ENCODE assay signal across 23 cellular contexts in the genomic region with DNA sequence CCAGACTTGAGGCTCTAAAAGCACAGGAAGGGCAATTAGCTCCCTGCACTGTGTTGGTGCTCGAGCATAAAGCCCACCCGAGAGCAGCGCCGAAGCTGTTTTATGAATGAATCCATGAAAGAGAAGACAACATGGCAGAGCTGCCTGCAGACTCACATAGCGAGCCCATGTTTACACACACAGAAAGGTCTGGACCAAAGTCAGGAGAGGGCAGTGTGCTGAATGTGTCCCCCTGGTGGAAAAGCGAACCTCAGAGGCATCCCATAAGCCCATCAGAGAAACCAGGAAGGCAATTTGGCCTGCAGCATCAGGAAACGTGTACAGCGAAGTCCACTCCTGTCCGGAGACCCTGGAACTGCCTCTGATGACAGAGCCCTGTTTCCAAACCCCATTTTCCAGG. TPM values are rescaled to one million over a fixed set of nuclear protein-coding genes. Genes with fewer than 3 reads are reported as not detected.
A peak's percentile ranks its signal among the peaks of the same experiment; 100 is the strongest.
DNase-seq lines count a peak whose midpoint lies in the region; ATAC-seq and TF ChIP-seq lines count a peak whose summit lies in the region.
"Had no signal": no experiment of that assay in that cellular context is flagged by ENCODE, and none has a peak within 500 bp of the region (broad histone marks: within the 10 kb centered on the region; RNA-seq: fewer than 3 reads in every experiment).

No MANE protein-coding gene starts in this region.

- H3K79me2 ChIP-seq in H9 (ENCODE audit: insufficient read depth, low read length), result no peaks in the 10 kb centered on the region

- no peak overlapping the region for H3K4ac ChIP-seq in H9 (ENCODE audit: low read depth, low read length)

- no peak overlapping the region for H4K91ac ChIP-seq in H9 (ENCODE audit: insufficient read length, low read depth, low read length)

- H3K27me3 ChIP-seq in A673 (replicated peaks; ENCODE audit: insufficient read depth, low read depth, low read length, poor library complexity) (no peaks in the 10 kb centered on the region), H9 (ENCODE audit: insufficient read depth, low read length) (no peaks in the 10 kb centered on the region)
- H3K27me3 ChIP-seq: heart right ventricle had no signal

- H4K20me1 ChIP-seq in H9 (ENCODE audit: control insufficient read depth, insufficient read depth, insufficient read length), result no peaks in the 10 kb centered on the region

- no peaks in the 10 kb centered on the region for H3K9me3 ChIP-seq in A673 (ENCODE audit: low read depth, low read length, poor library complexity, severe bottlenecking)
- no peaks in the 10 kb centered on the region for H3K9me3 ChIP-seq in H9 (ENCODE audit: control insufficient read depth, low read depth, low read length)
- H3K9me3 ChIP-seq: heart right ventricle had no signal

- H3K9me3 Mint-ChIP-seq in H9 (no peaks in the 10 kb centered on the region), WTC11 (no peaks in the 10 kb centered on the region), mesothelial cell of epicardium (no peaks in the 10 kb centered on the region)
- H3K9me3 Mint-ChIP-seq: nephron progenitor cell had no signal

- no peak overlapping the region for H3K56ac ChIP-seq in H9 (ENCODE audit: insufficient read length, low read depth, low read length)

- no peaks in the 10 kb centered on the region for H3K36me3 ChIP-seq in A673 (ENCODE audit: insufficient read depth, low read length, poor library complexity, severe bottlenecking)
- H3K36me3 ChIP-seq: heart right ventricle had no signal

- no peaks in the 10 kb centered on the region for H3K36me3 Mint-ChIP-seq in H9 (ENCODE audit: insufficient read depth in 1 of 3, low read depth in 3 of 3)
- H3K36me3 Mint-ChIP-seq in WTC11, result no peaks in the 10 kb centered on the region
- H3K36me3 Mint-ChIP-seq in mesothelial cell of epicardium, result no peaks in the 10 kb centered on the region

- H4K8ac ChIP-seq in H9 (replicated peaks; ENCODE audit: insufficient read length, low read depth, low read length), result no peak overlapping the region

- no peak overlapping the region for H3K18ac ChIP-seq in H9 (ENCODE audit: insufficient read length, low read depth, low read length)

- H3K27ac ChIP-seq in A673 (ENCODE audit: low read depth, low read length, poor library complexity, severe bottlenecking) (no peak overlapping the region), H9 (ENCODE audit: insufficient read length, low read depth, low read length) (no peak overlapping the region)

- H3K4me2 ChIP-seq in H9 (ENCODE audit: insufficient read depth, insufficient read length, low read length), result no peak overlapping the region

- no peak overlapping the region for H3K4me3 ChIP-seq in A673 (ENCODE audit: low read depth, low read length, poor library complexity, severe bottlenecking)
- H3K4me3 ChIP-seq in fibroblast of the aortic adventitia (ENCODE audit: low read depth, low read length), result no peak overlapping the region
- H3K4me3 ChIP-seq: heart right ventricle had no signal

- no peak overlapping the region for H2AFZ ChIP-seq in H9 (ENCODE audit: low read length)

- H3K27ac Mint-ChIP-seq in H9 (peak overlapping the region in 1 of 3 experiments; percentile 64; a peak in 1 of 7 replicates), WTC11 (no peak overlapping the region), mesothelial cell of epicardium (no peak overlapping the region)

- no peak overlapping the region for H3K23ac ChIP-seq in H9 (ENCODE audit: insufficient read length, low read depth, low read length)

- intact Hi-C loops in A673 (cut with micrococcal nuclease; ENCODE audit: unreplicated experiment), result no loop called here

- no peaks in the 10 kb centered on the region for H3K79me1 ChIP-seq in H9 (ENCODE audit: insufficient read depth, low read depth, low read length, poor library complexity, severe bottlenecking)

- H3K14ac ChIP-seq in H9 (ENCODE audit: insufficient read depth, low read length), result no peak overlapping the region

- POLR2A ChIA-PET in A673 (lab: Charles Lee; ENCODE audit: low non-redundant PET), result no interaction called here
- POLR2A ChIA-PET in WTC11 (lab: Charles Lee), result no interaction called here

- no CpG with 5 or more reads among the region's 9 CpGs for WGBS in H9 (ENCODE audit: extremely low coverage, insufficient read length, low lambda C conversion rate)

- DNase-seq in A673 (ENCODE audit: low spot score) (no peak), H9 (no peak), WTC11 (ENCODE audit: low spot score) (no peak), fibroblast of the aortic adventitia (ENCODE audit: low read depth) (no peak), mesothelial cell of epicardium (ENCODE audit: low spot score in 2 of 2, unreplicated experiment in 2 of 2) (no peak), NCI-H748 (lab: John Stamatoyannopoulos, UW; ENCODE audit: unreplicated experiment) (no peak), GM10266 (ENCODE audit: extremely low spot score) (no peak), NCI-H1436 treated with DMSO at 0.1 percent for 48 hours (lab: John Stamatoyannopoulos, UW) (no peak)
- DNase-seq: activated CD4-positive, CD25-positive, alpha-beta regulatory T cell; activated gamma-delta T cell; heart right ventricle; islet precursor cell; mesenchymal stem cell; NCI-H1092; NCI-H2171; nephron progenitor cell; NK-92 treated with Interleukin-12 subunit alpha and Interleukin-12 subunit beta, amount 100 ng/mL, for 24 hours; stimulated activated CD4-positive, alpha-beta T cell treated with anti-CD3 and anti-CD28 coated beads, Interleukin-2, amount 100 ng/mL, for 24 hours; substantia nigra; T-helper 2 cell had no signal

- ATAC-seq in WTC11, result peak; percentile 45
- ATAC-seq: heart right ventricle, Right ventricle myocardium inferior had no signal

- CTCF ChIA-PET in A673 (lab: Charles Lee), result no interaction called here
- CTCF ChIA-PET in WTC11 (lab: Charles Lee), result interaction anchor here (1.0 to 14.0 kb wide), 5 partner anchors 7 to 241 kb away, joined by 3 to 134 read pairs (median 4); no protein-coding TSS in a partner anchor

- no peak overlapping the region for H2BK15ac ChIP-seq in H9 (ENCODE audit: low read depth, low read length)

- H3K4me1 ChIP-seq in A673 (ENCODE audit: insufficient read depth, low read length, poor library complexity, severe bottlenecking) (no peaks in the 10 kb centered on the region), H9 (ENCODE audit: insufficient read depth, low read length) (peaks cover 6% of the 10 kb centered on the region; the same call in 1 of the 2 replicates)

- H3K4me1 Mint-ChIP-seq in H9 (peaks cover 12 to 24% of the 10 kb centered on the region in 2 experiments), WTC11 (peaks cover 17% of the 10 kb centered on the region), mesothelial cell of epicardium (no peaks in the 10 kb centered on the region)

- no peak overlapping the region for H2BK5ac ChIP-seq in H9 (ENCODE audit: insufficient read length, low read length)

- H3K27me3 Mint-ChIP-seq in H9 (ENCODE audit: low read depth) (peaks cover 3% of the 10 kb centered on the region; the same call in 1 of the 2 replicates), WTC11 (ENCODE audit: low read depth) (no peaks in the 10 kb centered on the region; the same call in 1 of the 2 replicates), mesothelial cell of epicardium (ENCODE audit: low read depth) (no peaks in the 10 kb centered on the region)

- H3K4me3 Mint-ChIP-seq in H9 (no peak overlapping the region), WTC11 (no peak overlapping the region), mesothelial cell of epicardium (no peak overlapping the region)
- H3K4me3 Mint-ChIP-seq: nephron progenitor cell had no signal

- no peaks in the 10 kb centered on the region for H3K23me2 ChIP-seq in H9 (ENCODE audit: insufficient read length, low read depth, low read length, poor library complexity, severe bottlenecking)

- H2BK12ac ChIP-seq in H9 (ENCODE audit: insufficient read length, low read depth, low read length), result no peak overlapping the region

- H2BK20ac ChIP-seq in H9 (ENCODE audit: low read depth, low read length, poor library complexity, severe bottlenecking), result no peak overlapping the region

- no peak overlapping the region for H2AK5ac ChIP-seq in H9 (ENCODE audit: insufficient read length, low read length)

- TF ChIP-seq CTCF in A673 (conservative IDR thresholded peaks at IDR 0.05; ENCODE audit: low read depth, low read length), result 0 out of 2 replicates have a peak, but pooled peaks have one; percentile 19
- peak; percentile 46; the same call in 2 of the 3 replicates for TF ChIP-seq CTCF in H9 (conservative IDR thresholded peaks at IDR 0.05)
- TF ChIP-seq CTCF in WTC11 (IDR thresholded peaks at IDR 0.05), result no peak
- TF ChIP-seq CTCF in fibroblast of the aortic adventitia (IDR thresholded peaks at IDR 0.05; ENCODE audit: insufficient read depth, low read length), result peak; percentile 29
- no peak for TF ChIP-seq CTCF in mesothelial cell of epicardium (IDR thresholded peaks at IDR 0.05; ENCODE audit: unreplicated experiment)
- no peak for TF ChIP-seq CTCF in GM10266 (IDR thresholded peaks at IDR 0.05; ENCODE audit: control insufficient read depth, insufficient read depth, low read depth, missing control alignments)

- no peak overlapping the region for H3K9ac ChIP-seq in H9 (ENCODE audit: extremely low read depth, insufficient read length, low read length)

- no peak overlapping the region for H2BK120ac ChIP-seq in H9 (ENCODE audit: low read depth, low read length, poor library complexity, severe bottlenecking)

- no TSS peak for BruUV-seq in A673 (replicated peaks; lab: Mats Ljungman, UMichigan)

- H3T11ph ChIP-seq in H9 (ENCODE audit: low read length), result no peak overlapping the region

- H4K5ac ChIP-seq in H9 (ENCODE audit: insufficient read length, low read depth, low read length), result no peak overlapping the region

TF ChIP-seq in WTC11, 78 proteins besides CTCF, POLR2A, EP300 and RAD21:
- TF ChIP-seq, protein P1, sequence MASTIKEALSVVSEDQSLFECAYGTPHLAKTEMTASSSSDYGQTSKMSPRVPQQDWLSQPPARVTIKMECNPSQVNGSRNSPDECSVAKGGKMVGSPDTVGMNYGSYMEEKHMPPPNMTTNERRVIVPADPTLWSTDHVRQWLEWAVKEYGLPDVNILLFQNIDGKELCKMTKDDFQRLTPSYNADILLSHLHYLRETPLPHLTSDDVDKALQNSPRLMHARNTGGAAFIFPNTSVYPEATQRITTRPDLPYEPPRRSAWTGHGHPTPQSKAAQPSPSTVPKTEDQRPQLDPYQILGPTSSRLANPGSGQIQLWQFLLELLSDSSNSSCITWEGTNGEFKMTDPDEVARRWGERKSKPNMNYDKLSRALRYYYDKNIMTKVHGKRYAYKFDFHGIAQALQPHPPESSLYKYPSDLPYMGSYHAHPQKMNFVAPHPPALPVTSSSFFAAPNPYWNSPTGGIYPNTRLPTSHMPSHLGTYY (CRISPR knock-in tag; IDR thresholded peaks at IDR 0.05), result no peak
- no peak for TF ChIP-seq SP1 (CRISPR knock-in tag; conservative IDR thresholded peaks at IDR 0.05)
TF ChIP-seq in WTC11: peak in this region for 0.

RNA-seq across cellular contexts. Expression of gene CHRDL2, which starts 37.1 kb away (rescaled TPM):
- 7.7 and 11.6 TPM in 2 replicates for total RNA-seq in A673 (2021)
- total RNA-seq in H9 (2021), result 0.33 and 0.39 TPM in 2 replicates
- 0.25 to 0.55 TPM (median 0.37 TPM) in 3 replicates for total RNA-seq in WTC11 (2021)
- total RNA-seq in fibroblast of the aortic adventitia (ENCODE audit: low replicate concordance), result not detected in 2 replicates
- 0.45 to 0.65 TPM in 2 of 3 replicates, not detected in the other for total RNA-seq in mesothelial cell of epicardium
- total RNA-seq: endothelial cell of umbilical vein, renal cortical epithelial cell had no signal

RNA-seq across cellular contexts. Expression of gene RNF169, which starts 54.5 kb away (rescaled TPM):
- total RNA-seq in A673 (2021) (19.7 and 20.6 TPM in 2 replicates), H9 (2021) (13.0 TPM in 2 replicates), WTC11 (2021) (11.0 to 13.6 TPM (median 11.2 TPM) in 3 replicates), fibroblast of the aortic adventitia (ENCODE audit: low replicate concordance) (20.3 and 28.5 TPM in 2 replicates), mesothelial cell of epicardium (22.9 to 24.2 TPM (median 23.7 TPM) in 3 replicates)

Comparison
In these comparisons a context has a peak if more than half of its experiments do, and no peak if none do; other contexts are left out.
1. CTCF ChIP-seq: peak in A673 (single experiment), H9 (single experiment) and fibroblast of the aortic adventitia (single experiment); none in WTC11 (single experiment), mesothelial cell of epicardium (single experiment) and GM10266 (single experiment).